ENCODE assay signal across 1 cellular context in genomic region chr2:241836257-241836656, GRCh38.
TF ChIP-seq lines count a peak whose summit lies in the region.

No MANE protein-coding gene starts in this region.

TF ChIP-seq in HepG2, 621 proteins besides CTCF, POLR2A, EP300 and RAD21:
- no peak for TF ChIP-seq TAF15 (IDR thresholded peaks at IDR 0.05; ENCODE audit: low read depth, low read length, poor library complexity, severe bottlenecking)
- TF ChIP-seq DR1 (CRISPR knock-in tag; IDR thresholded peaks at IDR 0.05), result no peak
- no peak for TF ChIP-seq PHF8 (CRISPR knock-in tag; IDR thresholded peaks at IDR 0.05)
- no peak for TF ChIP-seq YY1 (IDR thresholded peaks at IDR 0.05; ENCODE audit: insufficient read depth, insufficient replicate concordance, low read depth, low read length)
- TF ChIP-seq, protein P1, sequence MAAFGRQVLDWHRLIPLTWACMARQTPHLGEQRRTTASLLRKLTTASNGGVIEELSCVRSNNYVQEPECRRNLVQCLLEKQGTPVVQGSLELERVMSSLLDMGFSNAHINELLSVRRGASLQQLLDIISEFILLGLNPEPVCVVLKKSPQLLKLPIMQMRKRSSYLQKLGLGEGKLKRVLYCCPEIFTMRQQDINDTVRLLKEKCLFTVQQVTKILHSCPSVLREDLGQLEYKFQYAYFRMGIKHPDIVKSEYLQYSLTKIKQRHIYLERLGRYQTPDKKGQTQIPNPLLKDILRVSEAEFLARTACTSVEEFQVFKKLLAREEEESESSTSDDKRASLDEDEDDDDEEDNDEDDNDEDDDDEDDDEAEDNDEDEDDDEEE (CRISPR knock-in tag; IDR thresholded peaks at IDR 0.05), result no peak
- no peak for TF ChIP-seq ATF1 (CRISPR knock-in tag; IDR thresholded peaks at IDR 0.05)
- no peak for TF ChIP-seq ZNF552 (CRISPR knock-in tag; IDR thresholded peaks at IDR 0.05; ENCODE audit: borderline replicate concordance)
- no peak for TF ChIP-seq ISL2 (CRISPR knock-in tag; IDR thresholded peaks at IDR 0.05)
- no peak for TF ChIP-seq ELF1 (CRISPR knock-in tag; IDR thresholded peaks at IDR 0.05)
- no peak for TF ChIP-seq RAD51 (IDR thresholded peaks at IDR 0.05; ENCODE audit: borderline replicate concordance)
- TF ChIP-seq ZNF850 (CRISPR knock-in tag; conservative IDR thresholded peaks at IDR 0.05), result no peak
- no peak for TF ChIP-seq ZNF138 (CRISPR knock-in tag; IDR thresholded peaks at IDR 0.05; ENCODE audit: low read depth)
